Comparison of ENCODE assay signal across 18 cellular contexts in the genomic region with DNA sequence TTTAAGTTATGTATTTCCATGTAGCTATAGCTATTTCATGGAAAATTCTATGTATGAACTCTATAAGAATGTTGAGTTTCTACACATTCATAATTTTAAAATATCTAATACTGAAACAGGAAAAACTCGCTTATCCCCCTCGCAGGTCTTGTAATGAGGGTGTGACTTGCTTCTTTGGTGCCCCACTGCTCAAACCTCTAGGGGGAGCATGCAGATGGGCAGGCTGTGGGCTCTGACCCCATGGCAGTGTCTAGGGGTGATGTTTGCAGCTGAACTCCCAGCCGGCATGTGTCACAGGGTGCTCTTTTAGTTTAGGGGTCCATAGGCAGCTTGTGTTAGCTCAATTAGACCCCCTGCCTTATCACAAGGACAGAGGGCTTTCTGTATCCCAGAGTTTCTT.
A peak's percentile ranks its signal among the peaks of the same experiment; 100 is the strongest.
DNase-seq lines count a peak whose midpoint lies in the region; ATAC-seq and TF ChIP-seq lines count a peak whose summit lies in the region.
"Had no signal": no experiment of that assay in that cellular context is flagged by ENCODE, and none has a peak within 500 bp of the region (broad histone marks: within the 10 kb centered on the region; RNA-seq: fewer than 3 reads in every experiment).

No MANE protein-coding gene starts in this region.

- in situ Hi-C loops in ACHN (cut with HindIII; ENCODE audit: low pct_ligation_motif_present, low pct_unique_long_range_greater_than_20kb, low sequenced_read_pairs) = no loop called here

- TF ChIP-seq POLR2A in NB4 (IDR thresholded peaks at IDR 0.05; ENCODE audit: extremely low read depth, insufficient read length) (no peak), GM18505 (IDR thresholded peaks at IDR 0.05; ENCODE audit: borderline replicate concordance, extremely low read depth, insufficient read depth, insufficient read length) (no peak)

- TF ChIP-seq CTCF in GM12865 (IDR thresholded peaks at IDR 0.05; ENCODE audit: insufficient read depth, low read depth, low read length, missing control alignments) = peak; percentile 0
- peak; percentile 23 for TF ChIP-seq CTCF in NB4 (IDR thresholded peaks at IDR 0.05; ENCODE audit: low read depth, low read length)

- WGBS in mesendoderm (ENCODE audit: extremely low coverage, insufficient coverage, low lambda C conversion rate) = no CpG with 5 or more reads among the region's 3 CpGs

- H3K79me1 ChIP-seq in mesendoderm (ENCODE audit: low read length) = no peaks in the 10 kb centered on the region

- DNase-seq in GM12865 (ENCODE audit: low read depth) (no peak), NB4 (ENCODE audit: low read depth) (no peak), UCSD-AML1 (lab: John Stamatoyannopoulos, UW; ENCODE audit: unreplicated experiment) (peak; percentile 6), mesendoderm (peak; percentile 11), dermis blood vessel endothelial cell (no peak), ACHN (no peak)
- DNase-seq: DMS79, HCEC 1CT, Kasumi-1, MG63, NCI-H1092 treated with DMSO at 0.1 percent for 48 hours, NCI-H2081, NCI-H446 treated with DMSO at 0.1 percent for 48 hours, PC-9 had no signal

- H3K36me3 ChIP-seq in mesendoderm (ENCODE audit: control insufficient read depth, insufficient read depth, low read length) = no peaks in the 10 kb centered on the region
- H3K36me3 ChIP-seq: BLaER1 treated with 17β-estradiol and CSF1 and Interleukin-3, amounts not matched to agents 10 nM and 100 nM; MG63 had no signal

- H3K4ac ChIP-seq in mesendoderm (ENCODE audit: low read depth, low read length) = no peak overlapping the region

- H2BK120ac ChIP-seq in mesendoderm (ENCODE audit: low read depth, low read length) = no peak overlapping the region

- no peaks in the 10 kb centered on the region for H3K79me2 ChIP-seq in mesendoderm (ENCODE audit: control insufficient read depth, insufficient read depth, low read length)

- no peak overlapping the region for H3K9ac ChIP-seq in mesendoderm (ENCODE audit: low read length)
- H3K9ac ChIP-seq: BLaER1 treated with 17β-estradiol and CSF1 and Interleukin-3, amounts not matched to agents 10 nM and 100 nM had no signal

- no peak overlapping the region for H3K23ac ChIP-seq in mesendoderm (ENCODE audit: low read length)

- H3K18ac ChIP-seq in mesendoderm (ENCODE audit: low read length) = no peak overlapping the region

- H3K27ac ChIP-seq in mesendoderm (ENCODE audit: low read depth, low read length) = no peak overlapping the region
- H3K27ac ChIP-seq: BLaER1 treated with 17β-estradiol and CSF1 and Interleukin-3, amounts not matched to agents 10 nM and 100 nM; PC-9; RWPE1 had no signal

- no peak overlapping the region for H2BK15ac ChIP-seq in mesendoderm (replicated peaks; ENCODE audit: low read depth)

- H3K4me3 ChIP-seq in GM12865 (ENCODE audit: low read depth, low read length) = no peak overlapping the region
- no peak overlapping the region for H3K4me3 ChIP-seq in NB4 (ENCODE audit: low read depth, low read length)
- H3K4me3 ChIP-seq in mesendoderm (ENCODE audit: low read length) = no peak overlapping the region
- H3K4me3 ChIP-seq: BLaER1 treated with 17β-estradiol and CSF1 and Interleukin-3, amounts not matched to agents 10 nM and 100 nM; MG63; PC-9 had no signal

- no peak overlapping the region for H3K4me2 ChIP-seq in mesendoderm (ENCODE audit: low read length)
- H3K4me2 ChIP-seq: BLaER1 treated with 17β-estradiol and CSF1 and Interleukin-3, amounts not matched to agents 10 nM and 100 nM; PC-9 had no signal

- no peak overlapping the region for H4K8ac ChIP-seq in mesendoderm (ENCODE audit: low read depth, low read length)

- H3K4me1 ChIP-seq in mesendoderm (ENCODE audit: control insufficient read depth, low read depth, low read length) = no peaks in the 10 kb centered on the region
- H3K4me1 ChIP-seq: BLaER1 treated with 17β-estradiol and CSF1 and Interleukin-3, amounts not matched to agents 10 nM and 100 nM had no signal

- H3K27me3 ChIP-seq in mesendoderm (ENCODE audit: insufficient read depth, low read length, poor library complexity) = no peaks in the 10 kb centered on the region
- H3K27me3 ChIP-seq: BLaER1 treated with 17β-estradiol and CSF1 and Interleukin-3, amounts not matched to agents 10 nM and 100 nM; MG63 had no signal

- ATAC-seq in GM18505 (IDR thresholded peaks at IDR 0.05; ENCODE audit: unreplicated experiment) (no peak), HG02840 (IDR thresholded peaks at IDR 0.05; ENCODE audit: low FRiP score, unreplicated experiment) (no peak)

- no peak overlapping the region for H2BK5ac ChIP-seq in mesendoderm (ENCODE audit: low read length)

- H2AK5ac ChIP-seq in mesendoderm (ENCODE audit: low read length) = no peak overlapping the region

- no peak overlapping the region for H3K56ac ChIP-seq in mesendoderm (ENCODE audit: low read length)

- no peak overlapping the region for H4K5ac ChIP-seq in mesendoderm (ENCODE audit: low read length)

Comparison
In these comparisons a context has a peak if more than half of its experiments do, and no peak if none do; other contexts are left out.
1. DNase-seq: peak in UCSD-AML1 (single experiment) and mesendoderm (single experiment); none in GM12865 (single experiment), NB4 (single experiment), dermis blood vessel endothelial cell (single experiment) and ACHN (single experiment).